In genomic region chr7:135281363-135281949, GRCh38 we compare ENCODE assay signal across 1 cellular context.
TF ChIP-seq lines count a peak whose summit lies in the region.

No MANE protein-coding gene starts in this region.

TF ChIP-seq in HepG2, 621 proteins besides CTCF, POLR2A, EP300 and RAD21 (continued from another document and continues in another):
- no peak for TF ChIP-seq ZNF318 (CRISPR knock-in tag; IDR thresholded peaks at IDR 0.05)
- TF ChIP-seq CEBPB (IDR thresholded peaks at IDR 0.05; ENCODE audit: borderline replicate concordance, low read depth, low read length) = no peak
- TF ChIP-seq ZFY (CRISPR knock-in tag; IDR thresholded peaks at IDR 0.05) = peak; percentile 39; the same call in 1 of the 2 replicates
- no peak for TF ChIP-seq ZNF496 (CRISPR knock-in tag; IDR thresholded peaks at IDR 0.05; ENCODE audit: insufficient replicate concordance)
- TF ChIP-seq RFXANK (CRISPR knock-in tag; IDR thresholded peaks at IDR 0.05) = no peak
- TF ChIP-seq HINFP (CRISPR knock-in tag; IDR thresholded peaks at IDR 0.05; ENCODE audit: low read depth) = no peak
- 0 out of 2 replicates have a peak, but pooled peaks have one; percentile 25 for TF ChIP-seq ZNF124 (CRISPR knock-in tag; IDR thresholded peaks at IDR 0.05)
- TF ChIP-seq ZNF616 (CRISPR knock-in tag; IDR thresholded peaks at IDR 0.05; ENCODE audit: low read depth) = no peak
- TF ChIP-seq ZNF274 (CRISPR knock-in tag; IDR thresholded peaks at IDR 0.05) = no peak
- TF ChIP-seq CREBL2 (CRISPR knock-in tag; IDR thresholded peaks at IDR 0.05; ENCODE audit: borderline replicate concordance) = no peak
- no peak for TF ChIP-seq ZNF619 (CRISPR knock-in tag; IDR thresholded peaks at IDR 0.05)
- no peak for TF ChIP-seq ZNF260 (CRISPR knock-in tag; IDR thresholded peaks at IDR 0.05; ENCODE audit: borderline replicate concordance, low read depth)
- no peak for TF ChIP-seq ZNF136 (CRISPR knock-in tag; IDR thresholded peaks at IDR 0.05; ENCODE audit: low read depth)
- no peak for TF ChIP-seq CENPT (CRISPR knock-in tag; IDR thresholded peaks at IDR 0.05; ENCODE audit: low read depth)
- TF ChIP-seq TFDP1 (CRISPR knock-in tag; IDR thresholded peaks at IDR 0.05; ENCODE audit: borderline replicate concordance) = no peak
- no peak for TF ChIP-seq HNRNPH1 (optimal IDR thresholded peaks at IDR 0.05; ENCODE audit: low read depth, low read length)
- no peak for TF ChIP-seq HIVEP1 (CRISPR knock-in tag; IDR thresholded peaks at IDR 0.05)
- no peak for TF ChIP-seq MAZ (IDR thresholded peaks at IDR 0.05; ENCODE audit: borderline replicate concordance, low read depth, low read length)
- TF ChIP-seq MAZ (CRISPR knock-in tag; IDR thresholded peaks at IDR 0.05; ENCODE audit: low read depth) = no peak
- TF ChIP-seq ZMAT3 (CRISPR knock-in tag; conservative IDR thresholded peaks at IDR 0.05) = no peak
- no peak for TF ChIP-seq MZF1 (CRISPR knock-in tag; IDR thresholded peaks at IDR 0.05; ENCODE audit: borderline replicate concordance)
- no peak for TF ChIP-seq MLX (CRISPR knock-in tag; IDR thresholded peaks at IDR 0.05)
- TF ChIP-seq NCOA5 (CRISPR knock-in tag; IDR thresholded peaks at IDR 0.05) = no peak
- TF ChIP-seq ZFYVE20 (CRISPR knock-in tag; IDR thresholded peaks at IDR 0.05; ENCODE audit: borderline replicate concordance, low read depth) = no peak
- TF ChIP-seq GPBP1L1 (CRISPR knock-in tag; IDR thresholded peaks at IDR 0.05) = no peak
- no peak for TF ChIP-seq NCOA1 (CRISPR knock-in tag; IDR thresholded peaks at IDR 0.05)
- peak; percentile 44; the same call in 1 of the 2 replicates for TF ChIP-seq ZNF574 (CRISPR knock-in tag; IDR thresholded peaks at IDR 0.05)
- TF ChIP-seq SMYD3 (CRISPR knock-in tag; IDR thresholded peaks at IDR 0.05) = no peak
- no peak for TF ChIP-seq RARG (CRISPR knock-in tag; IDR thresholded peaks at IDR 0.05; ENCODE audit: low read depth)
- TF ChIP-seq ZNF160 (CRISPR knock-in tag; IDR thresholded peaks at IDR 0.05) = no peak
- TF ChIP-seq SRF (IDR thresholded peaks at IDR 0.05; ENCODE audit: low read depth, low read length) = 0 out of 2 replicates have a peak, but pooled peaks have one; percentile 42
- TF ChIP-seq HNRNPK (IDR thresholded peaks at IDR 0.05; ENCODE audit: low read depth, low read length, poor library complexity, severe bottlenecking) = no peak
- no peak for TF ChIP-seq KLF12 (CRISPR knock-in tag; IDR thresholded peaks at IDR 0.05; ENCODE audit: borderline replicate concordance)
- TF ChIP-seq JUN (CRISPR knock-in tag; IDR thresholded peaks at IDR 0.05) = 0 out of 2 replicates have a peak, but pooled peaks have one; percentile 15
- TF ChIP-seq ZNF782 (CRISPR knock-in tag; IDR thresholded peaks at IDR 0.05; ENCODE audit: borderline replicate concordance) = no peak
- TF ChIP-seq ZBTB10 (CRISPR knock-in tag; IDR thresholded peaks at IDR 0.05; ENCODE audit: borderline replicate concordance) = no peak
- TF ChIP-seq ZBTB34 (CRISPR knock-in tag; IDR thresholded peaks at IDR 0.05) = no peak
- peak; percentile 64 for TF ChIP-seq HNF1B (CRISPR knock-in tag; IDR thresholded peaks at IDR 0.05)
